In the genomic region with DNA sequence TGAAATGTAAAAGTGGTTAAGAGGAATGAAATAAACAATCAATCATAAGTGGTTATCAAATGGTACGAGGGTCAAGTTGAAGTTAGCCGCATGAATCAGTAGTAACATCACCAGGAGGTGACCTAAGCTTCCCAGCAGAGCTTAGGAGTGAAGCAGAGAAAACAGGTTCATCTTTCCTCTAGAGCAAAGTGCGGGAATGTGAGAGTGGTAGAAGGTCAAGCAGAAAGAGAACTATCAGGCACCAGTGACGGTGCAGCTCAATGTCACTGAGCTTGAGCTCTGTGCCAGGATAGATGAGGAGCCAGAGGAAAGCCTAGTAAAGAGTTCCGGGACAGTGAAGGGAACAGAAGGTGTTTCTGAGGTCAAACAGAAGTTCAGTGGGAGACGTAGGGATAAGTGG, we compare ENCODE assay signal across 14 cellular contexts.
"Had no signal": no experiment of that assay in that cellular context is flagged by ENCODE, and none has a peak within 500 bp of the region (broad histone marks: within the 10 kb centered on the region; RNA-seq: fewer than 3 reads in every experiment).

No MANE protein-coding gene starts in this region.

- H3K4me3 ChIP-seq: adrenal gland, thyroid gland had no signal

- H3K27me3 ChIP-seq: adrenal gland, thyroid gland had no signal

- H3K36me3 ChIP-seq: adrenal gland, thyroid gland, WERI-Rb-1 had no signal

- ATAC-seq: activated naive CD4-positive, alpha-beta T cell treated with anti-CD3 and anti-CD28 coated beads, Interleukin-2, amount 50 U/mL, for 72 hours had no signal

- H3K9me3 ChIP-seq: adrenal gland, thyroid gland had no signal

- H3K27ac ChIP-seq: thyroid gland, WERI-Rb-1 had no signal

- DNase-seq: activated CD4-positive, alpha-beta T cell treated with anti-CD3 and anti-CD28 coated beads for 1 hour; activated CD8-positive, alpha-beta memory T cell treated with anti-CD3 and anti-CD28 coated beads for 24 hours; activated gamma-delta T cell; foreskin fibroblast; glutamatergic neuron; mammary epithelial cell; nephron progenitor cell; small intestine; stimulated activated CD4-positive, alpha-beta T cell treated with anti-CD3 and anti-CD28 coated beads, Interleukin-4, amount 100 ng/mL, for 24 hours; T-helper 17 cell; WERI-Rb-1 had no signal
